Comparison of ENCODE assay signal across 1 cellular context in the genomic region with DNA sequence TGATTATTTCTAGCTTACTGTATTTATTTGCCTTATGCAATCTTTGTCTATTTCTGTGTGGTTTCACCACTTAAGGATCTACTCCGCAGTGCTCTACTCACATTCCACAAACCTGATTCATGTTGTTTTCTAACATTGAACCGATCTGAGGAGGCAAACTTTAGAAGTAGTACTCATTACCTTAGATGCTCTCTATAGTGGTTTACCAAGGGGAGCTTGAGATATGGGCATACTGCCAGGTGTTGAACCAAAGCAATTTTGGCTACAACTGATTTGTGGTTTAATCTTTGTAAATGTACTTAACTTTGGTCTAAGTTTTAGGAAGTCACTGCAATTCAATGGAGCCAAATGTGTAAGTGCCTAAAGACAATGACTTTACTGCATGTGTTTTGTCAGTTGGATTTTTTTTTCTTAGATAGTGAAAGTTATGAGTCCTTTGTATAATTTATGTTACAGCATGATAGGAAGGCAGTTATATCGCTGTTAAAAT.
A peak's percentile ranks its signal among the peaks of the same experiment; 100 is the strongest.
TF ChIP-seq lines count a peak whose summit lies in the region.

No MANE protein-coding gene starts in this region.

TF ChIP-seq in SK-N-SH, 30 proteins besides CTCF, POLR2A, EP300 and RAD21 (continued from another document):
- TF ChIP-seq, protein P1, sequence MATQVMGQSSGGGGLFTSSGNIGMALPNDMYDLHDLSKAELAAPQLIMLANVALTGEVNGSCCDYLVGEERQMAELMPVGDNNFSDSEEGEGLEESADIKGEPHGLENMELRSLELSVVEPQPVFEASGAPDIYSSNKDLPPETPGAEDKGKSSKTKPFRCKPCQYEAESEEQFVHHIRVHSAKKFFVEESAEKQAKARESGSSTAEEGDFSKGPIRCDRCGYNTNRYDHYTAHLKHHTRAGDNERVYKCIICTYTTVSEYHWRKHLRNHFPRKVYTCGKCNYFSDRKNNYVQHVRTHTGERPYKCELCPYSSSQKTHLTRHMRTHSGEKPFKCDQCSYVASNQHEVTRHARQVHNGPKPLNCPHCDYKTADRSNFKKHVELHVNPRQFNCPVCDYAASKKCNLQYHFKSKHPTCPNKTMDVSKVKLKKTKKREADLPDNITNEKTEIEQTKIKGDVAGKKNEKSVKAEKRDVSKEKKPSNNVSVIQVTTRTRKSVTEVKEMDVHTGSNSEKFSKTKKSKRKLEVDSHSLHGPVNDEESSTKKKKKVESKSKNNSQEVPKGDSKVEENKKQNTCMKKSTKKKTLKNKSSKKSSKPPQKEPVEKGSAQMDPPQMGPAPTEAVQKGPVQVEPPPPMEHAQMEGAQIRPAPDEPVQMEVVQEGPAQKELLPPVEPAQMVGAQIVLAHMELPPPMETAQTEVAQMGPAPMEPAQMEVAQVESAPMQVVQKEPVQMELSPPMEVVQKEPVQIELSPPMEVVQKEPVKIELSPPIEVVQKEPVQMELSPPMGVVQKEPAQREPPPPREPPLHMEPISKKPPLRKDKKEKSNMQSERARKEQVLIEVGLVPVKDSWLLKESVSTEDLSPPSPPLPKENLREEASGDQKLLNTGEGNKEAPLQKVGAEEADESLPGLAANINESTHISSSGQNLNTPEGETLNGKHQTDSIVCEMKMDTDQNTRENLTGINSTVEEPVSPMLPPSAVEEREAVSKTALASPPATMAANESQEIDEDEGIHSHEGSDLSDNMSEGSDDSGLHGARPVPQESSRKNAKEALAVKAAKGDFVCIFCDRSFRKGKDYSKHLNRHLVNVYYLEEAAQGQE (IDR thresholded peaks at IDR 0.05; ENCODE audit: low read depth, low read length), result no peak
- TF ChIP-seq RFX5 (IDR thresholded peaks at IDR 0.05; ENCODE audit: low read length) (no peak), RCOR1 (IDR thresholded peaks at IDR 0.05; ENCODE audit: low read length) (no peak), YY1 (IDR thresholded peaks at IDR 0.05; ENCODE audit: low read depth) (no peak), TEAD4 (IDR thresholded peaks at IDR 0.05; ENCODE audit: borderline replicate concordance, insufficient read depth) (peak; percentile 73), FOSL2 (IDR thresholded peaks at IDR 0.05; ENCODE audit: borderline replicate concordance, low read depth) (peak; percentile 86), SMC3 (IDR thresholded peaks at IDR 0.05; ENCODE audit: low read depth, low read length) (no peak), TAF1 (IDR thresholded peaks at IDR 0.05; ENCODE audit: borderline replicate concordance, low read depth, low read length) (0 out of 2 replicates have a peak, but pooled peaks have one; percentile 16), RXRA (IDR thresholded peaks at IDR 0.05; ENCODE audit: borderline replicate concordance, low read depth) (peak; percentile 61; the same call in 1 of the 2 replicates), POLR2AphosphoS5 (IDR thresholded peaks at IDR 0.05; ENCODE audit: low read depth, low read length) (peak; percentile 64; the same call in 1 of the 2 replicates), MXI1 (IDR thresholded peaks at IDR 0.05; ENCODE audit: low read depth, low read length) (no peak), MEF2A (IDR thresholded peaks at IDR 0.05; ENCODE audit: borderline replicate concordance, low read depth) (no peak), JUND (IDR thresholded peaks at IDR 0.05) (peak; percentile 89), NRF1 (IDR thresholded peaks at IDR 0.05; ENCODE audit: low read depth, low read length) (no peak), SIN3A (IDR thresholded peaks at IDR 0.05; ENCODE audit: borderline replicate concordance, low read depth, low read length) (no peak; the same call in 1 of the 2 replicates), ELF1 (IDR thresholded peaks at IDR 0.05) (no peak), FOXJ3 (CRISPR knock-in tag; IDR thresholded peaks at IDR 0.05) (no peak), GABPA (IDR thresholded peaks at IDR 0.05; ENCODE audit: low read depth) (no peak), FOXM1 (IDR thresholded peaks at IDR 0.05; ENCODE audit: low read depth) (peak; percentile 42; the same call in 1 of the 2 replicates), GATA2 (CRISPR knock-in tag; IDR thresholded peaks at IDR 0.05) (no peak), EZH2phosphoT487 (IDR thresholded peaks at IDR 0.05; ENCODE audit: borderline replicate concordance, low read depth) (no peak)
- TF ChIP-seq, protein P2, sequence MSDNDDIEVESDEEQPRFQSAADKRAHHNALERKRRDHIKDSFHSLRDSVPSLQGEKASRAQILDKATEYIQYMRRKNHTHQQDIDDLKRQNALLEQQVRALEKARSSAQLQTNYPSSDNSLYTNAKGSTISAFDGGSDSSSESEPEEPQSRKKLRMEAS (IDR thresholded peaks at IDR 0.05; ENCODE audit: low read depth), result no peak
- TF ChIP-seq, protein P3, sequence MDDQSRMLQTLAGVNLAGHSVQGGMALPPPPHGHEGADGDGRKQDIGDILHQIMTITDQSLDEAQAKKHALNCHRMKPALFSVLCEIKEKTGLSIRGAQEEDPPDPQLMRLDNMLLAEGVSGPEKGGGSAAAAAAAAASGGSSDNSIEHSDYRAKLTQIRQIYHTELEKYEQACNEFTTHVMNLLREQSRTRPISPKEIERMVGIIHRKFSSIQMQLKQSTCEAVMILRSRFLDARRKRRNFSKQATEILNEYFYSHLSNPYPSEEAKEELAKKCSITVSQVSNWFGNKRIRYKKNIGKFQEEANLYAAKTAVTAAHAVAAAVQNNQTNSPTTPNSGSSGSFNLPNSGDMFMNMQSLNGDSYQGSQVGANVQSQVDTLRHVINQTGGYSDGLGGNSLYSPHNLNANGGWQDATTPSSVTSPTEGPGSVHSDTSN (IDR thresholded peaks at IDR 0.05), result peak; percentile 56
- TF ChIP-seq, protein P4, sequence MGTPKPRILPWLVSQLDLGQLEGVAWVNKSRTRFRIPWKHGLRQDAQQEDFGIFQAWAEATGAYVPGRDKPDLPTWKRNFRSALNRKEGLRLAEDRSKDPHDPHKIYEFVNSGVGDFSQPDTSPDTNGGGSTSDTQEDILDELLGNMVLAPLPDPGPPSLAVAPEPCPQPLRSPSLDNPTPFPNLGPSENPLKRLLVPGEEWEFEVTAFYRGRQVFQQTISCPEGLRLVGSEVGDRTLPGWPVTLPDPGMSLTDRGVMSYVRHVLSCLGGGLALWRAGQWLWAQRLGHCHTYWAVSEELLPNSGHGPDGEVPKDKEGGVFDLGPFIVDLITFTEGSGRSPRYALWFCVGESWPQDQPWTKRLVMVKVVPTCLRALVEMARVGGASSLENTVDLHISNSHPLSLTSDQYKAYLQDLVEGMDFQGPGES (IDR thresholded peaks at IDR 0.05; ENCODE audit: low read depth, low read length), result no peak
- TF ChIP-seq, protein P5, sequence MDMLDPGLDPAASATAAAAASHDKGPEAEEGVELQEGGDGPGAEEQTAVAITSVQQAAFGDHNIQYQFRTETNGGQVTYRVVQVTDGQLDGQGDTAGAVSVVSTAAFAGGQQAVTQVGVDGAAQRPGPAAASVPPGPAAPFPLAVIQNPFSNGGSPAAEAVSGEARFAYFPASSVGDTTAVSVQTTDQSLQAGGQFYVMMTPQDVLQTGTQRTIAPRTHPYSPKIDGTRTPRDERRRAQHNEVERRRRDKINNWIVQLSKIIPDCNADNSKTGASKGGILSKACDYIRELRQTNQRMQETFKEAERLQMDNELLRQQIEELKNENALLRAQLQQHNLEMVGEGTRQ (IDR thresholded peaks at IDR 0.05; ENCODE audit: borderline replicate concordance, low read depth, low read length), result no peak
- TF ChIP-seq, protein P6, sequence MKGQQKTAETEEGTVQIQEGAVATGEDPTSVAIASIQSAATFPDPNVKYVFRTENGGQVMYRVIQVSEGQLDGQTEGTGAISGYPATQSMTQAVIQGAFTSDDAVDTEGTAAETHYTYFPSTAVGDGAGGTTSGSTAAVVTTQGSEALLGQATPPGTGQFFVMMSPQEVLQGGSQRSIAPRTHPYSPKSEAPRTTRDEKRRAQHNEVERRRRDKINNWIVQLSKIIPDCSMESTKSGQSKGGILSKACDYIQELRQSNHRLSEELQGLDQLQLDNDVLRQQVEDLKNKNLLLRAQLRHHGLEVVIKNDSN (IDR thresholded peaks at IDR 0.05; ENCODE audit: borderline replicate concordance, low read depth), result no peak
